ENCODE assay signal across 8 cellular contexts in the genomic region with DNA sequence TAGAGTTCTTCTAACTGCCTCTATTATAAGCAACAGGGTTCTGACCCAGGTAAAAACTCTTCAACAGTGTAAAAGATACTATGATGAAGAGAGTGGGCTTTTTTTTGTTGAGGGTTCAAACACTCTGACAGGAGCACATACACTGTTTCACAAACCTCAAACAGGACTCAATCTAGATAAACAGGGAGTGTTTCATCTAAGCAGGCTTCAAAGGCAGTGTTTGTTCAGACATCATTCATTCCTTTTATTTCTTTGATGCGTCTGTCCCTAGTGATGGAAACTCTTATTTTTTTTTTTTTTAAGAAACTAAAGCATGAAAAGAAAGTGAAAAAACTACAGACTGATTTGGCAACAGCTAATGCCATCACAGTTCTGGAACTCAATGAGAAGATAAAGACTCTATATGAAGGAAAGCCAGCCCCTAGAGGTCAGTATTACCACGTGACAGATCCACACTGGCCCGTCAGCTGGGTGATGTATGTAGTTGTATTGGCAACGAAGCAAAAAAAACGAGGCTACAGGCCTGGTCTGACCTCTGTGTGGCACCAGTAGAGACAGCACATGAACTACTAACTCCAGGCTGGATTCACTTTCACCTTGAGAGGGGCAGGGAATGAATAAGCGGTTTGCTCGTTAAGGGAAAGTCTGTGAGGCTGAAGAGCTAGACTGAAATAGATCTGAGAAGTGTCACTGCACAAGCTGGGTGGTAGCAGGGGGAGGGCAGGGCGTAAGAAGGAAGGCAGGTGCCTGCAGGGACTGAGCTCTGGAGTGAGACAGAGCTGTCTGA.
DNase-seq lines count a peak whose midpoint lies in the region; ATAC-seq and TF ChIP-seq lines count a peak whose summit lies in the region.

No MANE protein-coding gene starts in this region.

- peaks cover 3% of the 10 kb centered on the region for H3K9me1 ChIP-seq in IMR-90 (ENCODE audit: insufficient read depth, low read length)

- no peak overlapping the region for H3K56ac ChIP-seq in IMR-90 (ENCODE audit: extremely low read depth, insufficient read depth, low read length)

- peak overlapping the region; percentile 10; the same call in 1 of the 2 replicates for H3K23ac ChIP-seq in IMR-90 (ENCODE audit: low read depth, low read length)

- WGBS in IMR-90 (ENCODE audit: extremely low coverage in 2 of 2, insufficient read length in 1 of 2), 2 experiments = 62% methylated on average over 2 of the region's 8 CpGs; no CpG with 5 or more reads in 1 of the 2 experiments

- ATAC-seq in GM21786 (IDR thresholded peaks at IDR 0.05; ENCODE audit: unreplicated experiment) (peak; percentile 86), IMR-90 (ENCODE audit: low read depth) (peak; percentile 71), left lung (peak; percentile 78)

- peak overlapping the region; percentile 16 for H2BK120ac ChIP-seq in IMR-90 (ENCODE audit: low read depth, low read length)

- intact Hi-C loops in IMR-90 (cut with micrococcal nuclease) = loop anchor here (1.0 to 5.0 kb wide), 2 partner anchors 208 to 313 kb away; a partner anchor contains a TSS
- intact Hi-C loops in left lung (cut with DNase I) = loop anchor here in 1 of 2 donors (10.0 kb wide), 2 partner anchors 79 to 329 kb away; no protein-coding TSS in a partner anchor

- CTCF ChIA-PET in IMR-90 (lab: Yijun Ruan, JAX) = interaction anchor here (0.6 to 1.6 kb wide), 11 partner anchors 9 to 962 kb away, joined by 3 to 5 read pairs (median 3); no protein-coding TSS in a partner anchor

- TF ChIP-seq RAD21 in IMR-90 (IDR thresholded peaks at IDR 0.05; ENCODE audit: low read length) = peak; percentile 51

- H3K27ac ChIP-seq in IMR-90 (ENCODE audit: insufficient read depth, low read length) (no peak overlapping the region), caudate nucleus (ENCODE audit: low read depth, low read length) (no peak overlapping the region), left lung (no peak overlapping the region), stomach smooth muscle (ENCODE audit: low read length) (peak overlapping the region; percentile 58)

- H2AK9ac ChIP-seq in IMR-90 (replicated peaks; ENCODE audit: low read depth, low read length, poor library complexity) = peak overlapping the region; percentile 59

- peak; percentile 28 for DNase-seq in activated naive CD4-positive, alpha-beta T cell treated with Interleukin-2 at 50 U/mL for 16 hours
- no peak for DNase-seq in activated naive CD4-positive, alpha-beta T cell (lab: John Stamatoyannopoulos, UW)
- peak; percentile 52 for DNase-seq in IMR-90
- peak; percentile 71 for DNase-seq in RKO (ENCODE audit: low spot score)
- DNase-seq in caudate nucleus (lab: John Stamatoyannopoulos, UW) = peak in 38 of 61 donors; percentile 8 to 75 (median 34)
- peak in 1 of 2 donors; percentile 56 for DNase-seq in left lung

- H2BK5ac ChIP-seq in IMR-90 (ENCODE audit: low read depth, low read length, poor library complexity, severe bottlenecking) = no peak overlapping the region

- 0 out of 2 replicates have a peak overlapping the region, but pooled peaks have one; percentile 35 for H2AK5ac ChIP-seq in IMR-90 (ENCODE audit: low read depth, low read length)

- H2BK20ac ChIP-seq in IMR-90 (ENCODE audit: low read depth, low read length) = no peak overlapping the region

- no peaks in the 10 kb centered on the region for H4K20me1 ChIP-seq in IMR-90 (ENCODE audit: insufficient read depth, low read length)

- peak overlapping the region; percentile 71; the same call in 1 of the 2 replicates for H3K14ac ChIP-seq in IMR-90 (replicated peaks; ENCODE audit: low read depth, low read length)

- POLR2A ChIA-PET in IMR-90 (lab: Charles Lee; ENCODE audit: unreplicated experiment) = interaction anchor here (1.0 kb wide), 1 partner anchor 326 kb away, joined by 3 read pairs; no protein-coding TSS in a partner anchor

- in situ Hi-C loops in IMR-90 (cut with MboI; ENCODE audit: low sequenced_read_pairs) = loop anchor here (25.0 kb wide), 1 partner anchor 313 kb away; no protein-coding TSS in a partner anchor

- peak overlapping the region; percentile 56 for H3K4me2 ChIP-seq in IMR-90 (ENCODE audit: low read depth, low read length)

- H3K27me3 ChIP-seq in IMR-90 (ENCODE audit: control insufficient read depth, insufficient read depth, low read length) = no peaks in the 10 kb centered on the region
- H3K27me3 ChIP-seq in left lung = no peaks in the 10 kb centered on the region
- H3K27me3 ChIP-seq in stomach smooth muscle (ENCODE audit: control insufficient read depth in 1 of 2, insufficient read depth in 2 of 2, low read length in 2 of 2) = no peaks in the 10 kb centered on the region

- no peak overlapping the region for H4K91ac ChIP-seq in IMR-90 (ENCODE audit: insufficient read depth, low read depth, low read length)

- H2AFZ ChIP-seq in IMR-90 (replicated peaks; ENCODE audit: low read length, poor library complexity) = peak overlapping the region; percentile 56

- peak overlapping the region; percentile 33; the same call in 1 of the 3 replicates for H2BK15ac ChIP-seq in IMR-90 (ENCODE audit: low read depth, low read length)

- H3K9ac ChIP-seq in IMR-90 (ENCODE audit: low read depth, low read length) (no peak overlapping the region), stomach smooth muscle (ENCODE audit: low read length in 2 of 2) (peak overlapping the region in 1 of 2 donors; percentile 36)

- no TSS peak for BruUV-seq in IMR-90 (replicated peaks; lab: Mats Ljungman, UMichigan)

- peak overlapping the region in 1 of 2 experiments; percentile 26; a peak in 1 of 4 replicates for H4K8ac ChIP-seq in IMR-90 (ENCODE audit: low read depth in 2 of 2, low read length in 2 of 2)

- no peak overlapping the region for H4K5ac ChIP-seq in IMR-90 (ENCODE audit: low read depth, low read length)

- TF ChIP-seq CTCF in IMR-90 (conservative IDR thresholded peaks at IDR 0.05; ENCODE audit: low read depth, low read length) = peak; percentile 41
- TF ChIP-seq CTCF in left lung (IDR thresholded peaks at IDR 0.05) = no peak

- H3K36me3 ChIP-seq in IMR-90 (ENCODE audit: control insufficient read depth, insufficient read depth, low read length) (no peaks in the 10 kb centered on the region), left lung (no peaks in the 10 kb centered on the region), stomach smooth muscle (ENCODE audit: control insufficient read depth in 2 of 2, insufficient read depth in 2 of 2, low read length in 2 of 2) (no peaks in the 10 kb centered on the region)

- H3K9me3 ChIP-seq in IMR-90 (ENCODE audit: control insufficient read depth, insufficient read depth, low read length) = no peaks in the 10 kb centered on the region
- H3K9me3 ChIP-seq in left lung = no peaks in the 10 kb centered on the region
- no peaks in the 10 kb centered on the region for H3K9me3 ChIP-seq in stomach smooth muscle (ENCODE audit: control insufficient read depth in 2 of 2, low read length in 2 of 2)

- no peaks in the 10 kb centered on the region for H3K79me1 ChIP-seq in IMR-90 (ENCODE audit: low read depth in 1 of 2, low read length in 2 of 2)

- no peak overlapping the region for H3K4me3 ChIP-seq in IMR-90 (ENCODE audit: insufficient read depth, low read depth, low read length)
- H3K4me3 ChIP-seq in left lung = no peak overlapping the region
- H3K4me3 ChIP-seq in stomach smooth muscle (ENCODE audit: low read length in 2 of 2) = peak overlapping the region; percentile 11 to 47

- H3K4me1 ChIP-seq in IMR-90 (ENCODE audit: control insufficient read depth, insufficient read depth, low read length) = 0 out of 2 replicates have a peak, but pooled peaks cover 2% of the 10 kb centered on the region
- H3K4me1 ChIP-seq in left lung = peaks cover 14 to 19% of the 10 kb centered on the region in 2 donors
- peaks cover 19% of the 10 kb centered on the region for H3K4me1 ChIP-seq in stomach smooth muscle (ENCODE audit: control insufficient read depth, insufficient read depth, low read length)

- TF ChIP-seq POLR2A in IMR-90 (IDR thresholded peaks at IDR 0.05; ENCODE audit: low read depth, low read length) = no peak

- H3K4ac ChIP-seq in IMR-90 (ENCODE audit: low read depth, low read length) = peak overlapping the region; percentile 14; the same call in 1 of the 2 replicates

- dilution Hi-C loops in IMR-90 (cut with HindIII; ENCODE audit: low sequenced_read_pairs, unreplicated experiment) = no loop called here

- no peak overlapping the region for H3K18ac ChIP-seq in IMR-90 (ENCODE audit: low read depth, low read length)

TF ChIP-seq in IMR-90, 13 proteins besides CTCF, POLR2A, EP300 and RAD21 (continues in another document):
- TF ChIP-seq, protein P1, sequence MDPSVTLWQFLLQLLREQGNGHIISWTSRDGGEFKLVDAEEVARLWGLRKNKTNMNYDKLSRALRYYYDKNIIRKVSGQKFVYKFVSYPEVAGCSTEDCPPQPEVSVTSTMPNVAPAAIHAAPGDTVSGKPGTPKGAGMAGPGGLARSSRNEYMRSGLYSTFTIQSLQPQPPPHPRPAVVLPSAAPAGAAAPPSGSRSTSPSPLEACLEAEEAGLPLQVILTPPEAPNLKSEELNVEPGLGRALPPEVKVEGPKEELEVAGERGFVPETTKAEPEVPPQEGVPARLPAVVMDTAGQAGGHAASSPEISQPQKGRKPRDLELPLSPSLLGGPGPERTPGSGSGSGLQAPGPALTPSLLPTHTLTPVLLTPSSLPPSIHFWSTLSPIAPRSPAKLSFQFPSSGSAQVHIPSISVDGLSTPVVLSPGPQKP (IDR thresholded peaks at IDR 0.05; ENCODE audit: borderline replicate concordance, low read depth, low read length) = no peak
- TF ChIP-seq CEBPB (IDR thresholded peaks at IDR 0.05; ENCODE audit: low read depth, low read length) (peak; percentile 30; the same call in 1 of the 2 replicates), NFE2L2 (IDR thresholded peaks at IDR 0.05; ENCODE audit: low read depth, low read length) (no peak), CHD1 (IDR thresholded peaks at IDR 0.05; ENCODE audit: low read depth, low read length) (no peak), MAZ (IDR thresholded peaks at IDR 0.05; ENCODE audit: borderline replicate concordance, low read depth, low read length) (no peak), SMC3 (IDR thresholded peaks at IDR 0.05; ENCODE audit: low read depth, low read length) (peak; percentile 21; the same call in 1 of the 2 replicates), MXI1 (IDR thresholded peaks at IDR 0.05; ENCODE audit: borderline replicate concordance, low read depth, low read length) (no peak), BHLHE40 (IDR thresholded peaks at IDR 0.05; ENCODE audit: low read depth, low read length) (no peak), FOS (IDR thresholded peaks at IDR 0.05; ENCODE audit: low read depth, low read length) (no peak), MAFK (IDR thresholded peaks at IDR 0.05; ENCODE audit: low read depth, low read length) (no peak)
- TF ChIP-seq, protein P2, sequence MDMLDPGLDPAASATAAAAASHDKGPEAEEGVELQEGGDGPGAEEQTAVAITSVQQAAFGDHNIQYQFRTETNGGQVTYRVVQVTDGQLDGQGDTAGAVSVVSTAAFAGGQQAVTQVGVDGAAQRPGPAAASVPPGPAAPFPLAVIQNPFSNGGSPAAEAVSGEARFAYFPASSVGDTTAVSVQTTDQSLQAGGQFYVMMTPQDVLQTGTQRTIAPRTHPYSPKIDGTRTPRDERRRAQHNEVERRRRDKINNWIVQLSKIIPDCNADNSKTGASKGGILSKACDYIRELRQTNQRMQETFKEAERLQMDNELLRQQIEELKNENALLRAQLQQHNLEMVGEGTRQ (IDR thresholded peaks at IDR 0.05; ENCODE audit: low read depth, low read length) = peak; percentile 57

Comparison
In these comparisons a context has a peak if more than half of its experiments do, and no peak if none do; other contexts are left out.
1. DNase-seq: peak in activated naive CD4-positive, alpha-beta T cell treated with Interleukin-2 at 50 U/mL for 16 hours (single experiment), IMR-90 (single experiment), RKO (single experiment) and caudate nucleus (38 of 61); none in activated naive CD4-positive, alpha-beta T cell (0 of 4).
2. H3K4me3 ChIP-seq: peak in stomach smooth muscle (2 of 2); none in IMR-90 (single experiment) and left lung (0 of 2).
3. Peak in every context shown above with its lines, with median percentiles within 50 percentile points of each other: ATAC-seq.